In genomic region chr1:161145832-161146231, GRCh38 we compare ENCODE assay signal across 8 cellular contexts.
"Had no signal": no experiment of that assay in that cellular context is flagged by ENCODE, and none has a peak within 500 bp of the region (broad histone marks: within the 10 kb centered on the region; RNA-seq: fewer than 3 reads in every experiment).

No MANE protein-coding gene starts in this region.

- H3K4me1 ChIP-seq: HAP-1 had no signal

- H3K27ac ChIP-seq: GM23248 had no signal

- H2AFZ ChIP-seq: GM23248 had no signal

- H3K36me3 ChIP-seq: HAP-1 had no signal

- DNase-seq: GM23248, GOT3, H7, IMR-90, KBM-7 had no signal

- ATAC-seq: HCT116 had no signal

- H3K9ac ChIP-seq: GM23248 had no signal

- FAIRE-seq: HTR-8/SVneo had no signal

- H3K4me3 ChIP-seq: GM23248, HAP-1 had no signal

- H3K9me3 ChIP-seq: HAP-1 had no signal
